In the genomic region with DNA sequence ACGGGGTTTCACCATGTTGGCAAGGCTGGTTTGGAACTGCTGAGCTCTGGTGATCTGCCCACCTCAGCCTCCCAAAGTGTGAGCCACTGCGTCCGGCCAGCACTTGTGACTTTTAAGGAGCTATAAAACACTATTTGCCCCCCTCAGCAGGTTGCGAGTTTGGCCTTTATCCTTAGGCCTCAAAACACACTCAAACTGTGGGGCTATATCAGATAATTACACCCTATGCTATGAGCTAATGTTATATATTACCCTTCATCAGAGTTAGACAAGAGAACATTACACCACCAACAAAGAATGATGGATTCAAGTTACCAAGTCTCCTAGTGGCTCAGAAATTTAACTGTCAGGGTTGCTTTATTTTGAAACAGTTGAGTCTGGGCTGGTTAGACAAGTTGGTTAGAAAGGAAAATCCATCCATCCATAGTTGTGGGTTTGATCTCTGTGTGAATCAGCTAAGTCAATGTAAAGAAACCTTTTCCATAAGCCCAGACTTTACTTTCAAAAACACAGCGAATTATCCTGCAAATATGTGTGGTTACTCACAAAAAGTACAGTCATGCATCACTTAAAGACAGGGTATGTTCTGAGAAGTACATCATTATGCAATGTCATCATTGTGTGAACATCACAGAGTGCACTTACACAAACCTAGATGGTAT, we compare ENCODE assay signal across 1 cellular context.
TF ChIP-seq lines count a peak whose summit lies in the region.

No MANE protein-coding gene starts in this region.

TF ChIP-seq in HepG2, 621 proteins besides CTCF, POLR2A, EP300 and RAD21:
- TF ChIP-seq MAFF (IDR thresholded peaks at IDR 0.05; ENCODE audit: low read depth, low read length): 0 out of 2 replicates have a peak, but pooled peaks have one; percentile 14
- TF ChIP-seq MXD3 (CRISPR knock-in tag; IDR thresholded peaks at IDR 0.05): no peak
- TF ChIP-seq RORA (CRISPR knock-in tag; IDR thresholded peaks at IDR 0.05): no peak
- no peak for TF ChIP-seq AGO2 (optimal IDR thresholded peaks at IDR 0.05; ENCODE audit: low read depth, low read length)
- TF ChIP-seq TBX2 (CRISPR knock-in tag; IDR thresholded peaks at IDR 0.05; ENCODE audit: borderline replicate concordance): no peak
- TF ChIP-seq MAFK (conservative IDR thresholded peaks at IDR 0.05 in 1 of 2, IDR thresholded peaks at IDR 0.05 in 1 of 2; ENCODE audit: low read length in 2 of 2): peak; percentile 14 to 22; a peak in 2 of 4 replicates
- no peak for TF ChIP-seq YY1 (IDR thresholded peaks at IDR 0.05; ENCODE audit: insufficient read depth, insufficient replicate concordance, low read depth, low read length)
- no peak for TF ChIP-seq CENPX (CRISPR knock-in tag; IDR thresholded peaks at IDR 0.05)
- TF ChIP-seq ZNF782 (CRISPR knock-in tag; IDR thresholded peaks at IDR 0.05; ENCODE audit: borderline replicate concordance): no peak
- no peak for TF ChIP-seq MIER2 (CRISPR knock-in tag; IDR thresholded peaks at IDR 0.05)
